9 cellular contexts compared by ENCODE assay signal in genomic region chr4:180827193-180827592, GRCh38.
DNase-seq lines count a peak whose midpoint lies in the region; FAIRE-seq and TF ChIP-seq lines count a peak whose summit lies in the region.
"Had no signal": no experiment of that assay in that cellular context is flagged by ENCODE, and none has a peak within 500 bp of the region (broad histone marks: within the 10 kb centered on the region; RNA-seq: fewer than 3 reads in every experiment).

No MANE protein-coding gene starts in this region.

- H3K27me3 ChIP-seq in BLaER1 (no peaks in the 10 kb centered on the region), OCI-LY1 (ENCODE audit: insufficient read depth, low read length) (no peaks in the 10 kb centered on the region), esophagus squamous epithelium (no peaks in the 10 kb centered on the region), osteoblast (ENCODE audit: insufficient read depth, low read length) (no peaks in the 10 kb centered on the region)
- H3K27me3 ChIP-seq: neutrophil had no signal

- no peak for TF ChIP-seq POLR2A in esophagus squamous epithelium (IDR thresholded peaks at IDR 0.05)
- no peak for TF ChIP-seq POLR2A in GM12891 (IDR thresholded peaks at IDR 0.05; ENCODE audit: low read depth, low read length)

- DNase-seq in esophagus squamous epithelium (lab: John Stamatoyannopoulos, UW) = no peak
- DNase-seq in osteoblast (ENCODE audit: insufficient read length, low spot score, missing footprints) = peak; percentile 51
- DNase-seq in GM12891 (ENCODE audit: insufficient read length, low spot score) = no peak
- DNase-seq in NCI-H510A treated with DMSO at 0.1 percent for 48 hours (lab: John Stamatoyannopoulos, UW) = no peak
- DNase-seq in superior temporal gyrus (ENCODE audit: extremely low spot score) = no peak
- DNase-seq in GDM1 (lab: John Stamatoyannopoulos, UW) = no peak

- no peaks in the 10 kb centered on the region for H3K36me3 ChIP-seq in BLaER1
- H3K36me3 ChIP-seq in OCI-LY1 (ENCODE audit: insufficient read depth, low read length) = no peaks in the 10 kb centered on the region; the same call in 1 of the 2 replicates
- H3K36me3 ChIP-seq in esophagus squamous epithelium = no peaks in the 10 kb centered on the region
- no peaks in the 10 kb centered on the region for H3K36me3 ChIP-seq in osteoblast (ENCODE audit: insufficient read depth, low read length)
- H3K36me3 ChIP-seq: neutrophil had no signal

- H3K4me2 ChIP-seq in BLaER1 (peak overlapping the region; percentile 59), OCI-LY1 (ENCODE audit: low read length) (peak overlapping the region; percentile 3; the same call in 1 of the 2 replicates), osteoblast (ENCODE audit: insufficient read depth, low read length) (peak overlapping the region; percentile 83)

- no peak for FAIRE-seq in GM12891 (lab: Jason Lieb, UNC)

- H2AFZ ChIP-seq in OCI-LY1 (ENCODE audit: low read length) = no peak overlapping the region; the same call in 1 of the 2 replicates
- peak overlapping the region; percentile 94 for H2AFZ ChIP-seq in osteoblast (ENCODE audit: low read length)

- H4K20me1 ChIP-seq in BLaER1 (no peaks in the 10 kb centered on the region), OCI-LY1 (ENCODE audit: insufficient read depth, low read length) (no peaks in the 10 kb centered on the region), osteoblast (ENCODE audit: insufficient read depth, low read length) (no peaks in the 10 kb centered on the region)

- H3K4me1 ChIP-seq in BLaER1 = peaks cover 8% of the 10 kb centered on the region; the same call in 1 of the 2 replicates
- peaks cover 23% of the 10 kb centered on the region for H3K4me1 ChIP-seq in OCI-LY1 (ENCODE audit: insufficient read depth, low read length, severe bottlenecking)
- H3K4me1 ChIP-seq in esophagus squamous epithelium = peaks cover 0 to 14% (median 6%) of the 10 kb centered on the region in 3 donors
- H3K4me1 ChIP-seq in osteoblast (ENCODE audit: insufficient read depth, low read length) = peaks cover 5% of the 10 kb centered on the region

- H3K9ac ChIP-seq in BLaER1 (no peak overlapping the region), OCI-LY1 (ENCODE audit: low read length) (no peak overlapping the region; the same call in 1 of the 2 replicates)

- intact Hi-C loops in esophagus squamous epithelium (cut with DNase I) = no loop called here

- H3F3A ChIP-seq in OCI-LY1 (ENCODE audit: insufficient read depth, low read length) = no peaks in the 10 kb centered on the region

- H3K27ac ChIP-seq in BLaER1 (peak overlapping the region; percentile 18; the same call in 1 of the 2 replicates), OCI-LY1 (ENCODE audit: low read depth, low read length, poor library complexity, severe bottlenecking) (peak overlapping the region; percentile 60), esophagus squamous epithelium (no peak overlapping the region), osteoblast (ENCODE audit: low read depth, low read length) (peak overlapping the region; percentile 39)
- H3K27ac ChIP-seq: neutrophil had no signal

- no peak overlapping the region for H3K4me3 ChIP-seq in BLaER1
- H3K4me3 ChIP-seq in OCI-LY1 (ENCODE audit: low read depth, low read length, poor library complexity, severe bottlenecking) = no peak overlapping the region
- peak overlapping the region in 3 of 4 donors; percentile 9 to 58 (median 27) for H3K4me3 ChIP-seq in esophagus squamous epithelium
- H3K4me3 ChIP-seq in osteoblast (ENCODE audit: insufficient read depth, low read length) = peak overlapping the region; percentile 69

- H3K9me2 ChIP-seq in OCI-LY1 (ENCODE audit: low read depth, low read length) = no peaks in the 10 kb centered on the region

- TF ChIP-seq CTCF in OCI-LY1 (IDR thresholded peaks at IDR 0.05; ENCODE audit: low read length) = no peak
- no peak for TF ChIP-seq CTCF in esophagus squamous epithelium (IDR thresholded peaks at IDR 0.05)
- no peak for TF ChIP-seq CTCF in osteoblast (IDR thresholded peaks at IDR 0.05; ENCODE audit: extremely low read depth, low read depth, low read length)

- WGBS in esophagus squamous epithelium, 2 donors = 64 to 74% methylated on average over 4 of the region's 4 CpGs

- H3K9me3 ChIP-seq in BLaER1 (no peaks in the 10 kb centered on the region), OCI-LY1 (ENCODE audit: low read length) (peaks cover 3% of the 10 kb centered on the region; the same call in 1 of the 2 replicates), esophagus squamous epithelium (no peaks in the 10 kb centered on the region), osteoblast (ENCODE audit: low read depth, low read length) (no peaks in the 10 kb centered on the region)
- H3K9me3 ChIP-seq: neutrophil had no signal

- H3K79me2 ChIP-seq in OCI-LY1 (ENCODE audit: insufficient read depth, low read length) (no peaks in the 10 kb centered on the region), osteoblast (ENCODE audit: insufficient read depth, low read length) (no peaks in the 10 kb centered on the region)

TF ChIP-seq in GM12891, 5 proteins besides CTCF, POLR2A, EP300 and RAD21:
- no peak for TF ChIP-seq TAF1 (IDR thresholded peaks at IDR 0.05; ENCODE audit: low read depth, low read length)

Comparison
In these comparisons a context has a peak if more than half of its experiments do, and no peak if none do; other contexts are left out.
1. H3K27ac ChIP-seq: peak in BLaER1 (single experiment), OCI-LY1 (single experiment) and osteoblast (single experiment); none in esophagus squamous epithelium (0 of 4).
2. H3K4me2 ChIP-seq: peak in every context shown above with its lines; median percentile 83 in osteoblast; 59 in BLaER1; 3 in OCI-LY1.
3. H3K4me3 ChIP-seq: peak in esophagus squamous epithelium (3 of 4) and osteoblast (single experiment); none in BLaER1 (single experiment) and OCI-LY1 (single experiment).